Comparison of ENCODE assay signal across 22 cellular contexts in the genomic region with DNA sequence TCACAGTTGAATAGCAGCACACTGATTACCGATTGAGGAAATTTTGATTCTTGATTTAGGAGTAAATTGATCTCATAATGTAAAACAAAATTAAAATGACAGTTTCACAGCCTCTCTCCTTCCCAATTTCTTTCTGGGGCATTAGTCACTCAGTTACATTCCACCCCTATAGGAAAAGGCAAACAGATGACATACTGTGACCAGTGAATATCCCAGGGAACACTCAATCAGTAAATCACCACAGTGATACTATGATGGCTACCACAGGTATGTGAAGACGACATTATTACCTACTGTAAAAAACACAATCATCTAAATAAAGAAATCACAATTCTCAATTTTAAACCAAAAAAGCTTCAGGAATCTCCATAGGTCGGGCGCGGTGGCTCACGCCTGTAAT. TPM values are rescaled to one million over a fixed set of nuclear protein-coding genes. Genes with fewer than 3 reads are reported as not detected.
"Had no signal": no experiment of that assay in that cellular context is flagged by ENCODE, and none has a peak within 500 bp of the region (broad histone marks: within the 10 kb centered on the region; RNA-seq: fewer than 3 reads in every experiment).

No MANE protein-coding gene starts in this region.

- H3K27ac ChIP-seq: KMS-11, SJSA1, SK-N-MC had no signal

- H3K9me3 ChIP-seq: SJSA1 had no signal

- ATAC-seq: HepG2 had no signal

- H3K36me3 ChIP-seq: SJSA1 had no signal

- H3K4me3 ChIP-seq: SJSA1, SK-N-MC had no signal

- H3K4me2 ChIP-seq: KMS-11 had no signal

- FAIRE-seq: HepG2 had no signal

- H3K4me1 ChIP-seq: SJSA1 had no signal

- H3K9ac ChIP-seq: KMS-11 had no signal

- DNase-seq: IMR-90, Kasumi-1, MM.1S, NCI-H1092 treated with DMSO at 0.1 percent for 48 hours, NCI-H1436, NCI-H187, NCI-H2029, NCI-H2081 treated with DMSO at 0.1 percent for 48 hours, NCI-H2171, NCI-H226, NCI-H446, NCI-H510A, NCI-H524 treated with DMSO at 0.1 percent for 48 hours, NCI-H69, NCI-H774, Right ventricle myocardium superior, RPMI8226, SIG-M5 had no signal

RNA-seq across cellular contexts. Expression of a gene that starts 15.5 kb away (rescaled TPM):
- total RNA-seq: HepG2, SJSA1 had no signal
- polyA plus RNA-seq: HepG2 had no signal
